ENCODE assay signal across 1 cellular context in the genomic region with DNA sequence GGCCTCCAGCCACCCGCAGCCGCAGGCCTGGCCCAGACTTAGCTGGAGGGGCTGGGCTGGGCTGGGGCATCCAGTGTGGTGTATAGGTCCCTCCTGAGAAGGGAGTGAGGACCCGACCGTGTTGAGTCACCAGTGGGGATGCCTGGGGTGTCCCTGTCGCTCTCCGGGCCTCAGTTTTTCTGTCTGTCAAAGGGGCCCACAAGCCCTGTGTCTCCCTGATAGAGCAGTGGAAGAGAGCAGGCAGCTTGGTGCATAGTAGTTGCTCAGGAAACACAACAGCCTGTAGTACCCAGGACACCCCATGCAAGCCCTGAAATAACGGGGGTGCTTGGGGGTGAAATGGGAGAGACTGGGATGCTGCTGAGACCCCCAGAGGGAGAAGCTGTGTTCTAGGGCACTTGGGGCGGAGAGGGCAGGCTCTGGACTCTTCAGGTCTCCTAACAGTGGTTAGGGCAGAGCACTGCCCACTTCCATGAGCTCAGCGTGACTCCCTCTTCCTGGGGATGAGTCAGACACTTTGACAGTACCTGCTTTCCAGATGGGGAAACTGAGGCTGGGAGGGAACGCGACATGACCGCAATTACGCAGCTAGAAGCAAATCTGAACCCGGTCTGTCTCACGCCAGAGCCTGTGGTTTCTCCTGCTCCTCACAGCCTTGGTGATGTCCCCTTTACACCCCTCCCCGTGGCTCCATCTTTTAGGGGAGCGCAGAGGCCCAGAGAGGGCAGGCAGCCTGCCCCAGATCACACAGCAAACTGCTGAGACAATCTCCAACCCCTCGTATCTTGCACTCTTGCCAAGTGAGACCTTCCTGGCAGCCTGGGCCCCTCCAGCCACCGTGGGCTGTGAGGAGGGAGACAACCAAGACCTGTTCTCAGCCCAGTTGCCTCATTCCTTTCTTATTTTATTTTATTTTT.
TF ChIP-seq lines count a peak whose summit lies in the region.

No MANE protein-coding gene starts in this region.

TF ChIP-seq in A549, 52 proteins besides CTCF, POLR2A, EP300 and RAD21:
- TF ChIP-seq CHD4 (IDR thresholded peaks at IDR 0.05; ENCODE audit: borderline replicate concordance) = peak; percentile 3; the same call in 1 of the 2 replicates
- TF ChIP-seq HDAC2 (IDR thresholded peaks at IDR 0.05) = no peak
- no peak for TF ChIP-seq CBX2 (IDR thresholded peaks at IDR 0.05; ENCODE audit: borderline replicate concordance, low read depth)
- TF ChIP-seq KDM1A (IDR thresholded peaks at IDR 0.05; ENCODE audit: low read depth) = peak; percentile 21; the same call in 1 of the 2 replicates
- 0 out of 2 replicates have a peak, but pooled peaks have one; percentile 13 for TF ChIP-seq JUNB (IDR thresholded peaks at IDR 0.05)
- TF ChIP-seq FOSL2 (IDR thresholded peaks at IDR 0.05) = peak; percentile 38; the same call in 1 of the 2 replicates
- TF ChIP-seq FOSL2 (CRISPR knock-in tag; IDR thresholded peaks at IDR 0.05) = peak; percentile 54
- TF ChIP-seq TFCP2L1 (CRISPR knock-in tag; IDR thresholded peaks at IDR 0.05) = no peak
- TF ChIP-seq CBX8 (IDR thresholded peaks at IDR 0.05) = no peak
- TF ChIP-seq ZFP36 (IDR thresholded peaks at IDR 0.05; ENCODE audit: borderline replicate concordance, partially characterized antibody) = peak; percentile 92
- no peak for TF ChIP-seq EHMT2 (IDR thresholded peaks at IDR 0.05; ENCODE audit: low read depth)
- TF ChIP-seq GATA3 (IDR thresholded peaks at IDR 0.05; ENCODE audit: borderline replicate concordance) = 0 out of 2 replicates have a peak, but pooled peaks have one; percentile 12
